In genomic region chr4:139675156-139675555, GRCh38 we compare ENCODE assay signal across 12 cellular contexts. TPM values are rescaled to one million over a fixed set of nuclear protein-coding genes. Genes with fewer than 3 reads are reported as not detected.
DNase-seq lines count a peak whose midpoint lies in the region; ATAC-seq, FAIRE-seq and TF ChIP-seq lines count a peak whose summit lies in the region.
"Had no signal": no experiment of that assay in that cellular context is flagged by ENCODE, and none has a peak within 500 bp of the region (broad histone marks: within the 10 kb centered on the region; RNA-seq: fewer than 3 reads in every experiment).

No MANE protein-coding gene starts in this region.

- no peak overlapping the region for H3K27ac Mint-ChIP-seq in activated naive CD8-positive, alpha-beta T cell treated with anti-CD3 and anti-CD28 coated beads, Interleukin-2, amount 50 U/mL, for 24 hours
- H3K27ac Mint-ChIP-seq in natural killer cell treated with Interleukin-12 subunit alpha and Interleukin-12 subunit beta and Interleukin-15 and Interleukin-18, amount 100 ng/mL, for 72 hours, result peak overlapping the region in 1 of 2 donors; percentile 5

- no peak for FAIRE-seq in HepG2 (lab: Jason Lieb, UNC)

- CTCF ChIA-PET in HepG2 (lab: Yijun Ruan, JAX; ENCODE audit: low intra/inter-chr PET ratio, low total read pairs), result no interaction called here

- peak overlapping the region in 5 of 11 experiments; percentile 20 to 61 (median 38); a peak in 8 of 22 replicates for H3K27ac ChIP-seq in BLaER1 treated with 17β-estradiol and CSF1 and Interleukin-3, amounts not matched to agents 10 nM and 100 nM
- H3K27ac ChIP-seq in HepG2 (ENCODE audit: extremely low read length, insufficient read depth, low read length) (peak overlapping the region; percentile 19), neuronal stem cell (replicated peaks; ENCODE audit: low read length) (no peak overlapping the region), esophagus muscularis mucosa (replicated peaks in 1 of 4) (no peak overlapping the region)
- H3K27ac ChIP-seq: suprapubic skin had no signal

- no peak overlapping the region for H2BK15ac ChIP-seq in neuronal stem cell (ENCODE audit: low read length)

- in situ Hi-C loops in HepG2 (cut with HindIII; ENCODE audit: extremely low pct_ligation_motif_present, low pct_unique_long_range_greater_than_20kb), result no loop called here

- no peaks in the 10 kb centered on the region for H3K27me3 ChIP-seq in BLaER1 treated with 17β-estradiol and CSF1 and Interleukin-3, amounts not matched to agents 10 nM and 100 nM
- H3K27me3 ChIP-seq in HepG2 (ENCODE audit: control insufficient read depth in 1 of 2, insufficient read depth in 2 of 2, low read length in 2 of 2), result no peaks in the 10 kb centered on the region
- no peaks in the 10 kb centered on the region for H3K27me3 ChIP-seq in neuronal stem cell (ENCODE audit: control insufficient read depth in 3 of 3, insufficient read depth in 3 of 3, low read depth in 1 of 3, low read length in 3 of 3)
- no peaks in the 10 kb centered on the region for H3K27me3 ChIP-seq in esophagus muscularis mucosa
- H3K27me3 ChIP-seq: suprapubic skin had no signal

- H2AFZ ChIP-seq in HepG2 (ENCODE audit: low read length) (no peak overlapping the region), neuronal stem cell (ENCODE audit: low read length) (no peak overlapping the region)

- intact Hi-C loops in HepG2 (cut with micrococcal nuclease; ENCODE audit: unreplicated experiment), result no loop called here
- intact Hi-C loops in esophagus muscularis mucosa (cut with DNase I), result no loop called here

- no peak overlapping the region for H4K8ac ChIP-seq in neuronal stem cell (ENCODE audit: low read depth, low read length)

- no peaks in the 10 kb centered on the region for H3K79me1 ChIP-seq in neuronal stem cell (ENCODE audit: low read depth, low read length)

- no peaks in the 10 kb centered on the region for H3K4me1 Mint-ChIP-seq in activated naive CD8-positive, alpha-beta T cell treated with anti-CD3 and anti-CD28 coated beads, Interleukin-2, amount 50 U/mL, for 24 hours
- peaks cover 0 to 9% of the 10 kb centered on the region in 2 donors for H3K4me1 Mint-ChIP-seq in natural killer cell treated with Interleukin-12 subunit alpha and Interleukin-12 subunit beta and Interleukin-15 and Interleukin-18, amount 100 ng/mL, for 72 hours (ENCODE audit: low read depth in 2 of 2)

- H3K14ac ChIP-seq in neuronal stem cell (ENCODE audit: low read length), result no peak overlapping the region

- TF ChIP-seq EP300 in HepG2 (IDR thresholded peaks at IDR 0.05; ENCODE audit: low read depth in 2 of 2, low read length in 2 of 2), result no peak
- TF ChIP-seq EP300 in HepG2 (CRISPR knock-in tag; IDR thresholded peaks at IDR 0.05; ENCODE audit: borderline replicate concordance), result no peak
- TF ChIP-seq EP300 in esophagus muscularis mucosa (IDR thresholded peaks at IDR 0.05), result no peak

- H2BK120ac ChIP-seq in neuronal stem cell (ENCODE audit: low read depth, low read length), result no peak overlapping the region

- H3K4me1 ChIP-seq in BLaER1 treated with 17β-estradiol and CSF1 and Interleukin-3, amounts not matched to agents 10 nM and 100 nM, result peaks cover 0 to 29% (median 16%) of the 10 kb centered on the region in 10 experiments; a peak in 16 of 20 replicates
- H3K4me1 ChIP-seq in HepG2 (ENCODE audit: insufficient read depth, low read length), result peaks cover 100% of the 10 kb centered on the region
- no peaks in the 10 kb centered on the region for H3K4me1 ChIP-seq in neuronal stem cell (ENCODE audit: control insufficient read depth in 2 of 2, insufficient read depth in 1 of 2, low read depth in 1 of 2, low read length in 2 of 2)
- H3K4me1 ChIP-seq in esophagus muscularis mucosa, result peaks cover 0 to 3% (median 0%) of the 10 kb centered on the region in 4 donors

- no peak overlapping the region for H4K91ac ChIP-seq in neuronal stem cell (ENCODE audit: low read depth, low read length, poor library complexity)

- H3K36me3 Mint-ChIP-seq in activated naive CD8-positive, alpha-beta T cell treated with anti-CD3 and anti-CD28 coated beads, Interleukin-2, amount 50 U/mL, for 24 hours (ENCODE audit: low read depth), result no peaks in the 10 kb centered on the region
- H3K36me3 Mint-ChIP-seq in natural killer cell treated with Interleukin-12 subunit alpha and Interleukin-12 subunit beta and Interleukin-15 and Interleukin-18, amount 100 ng/mL, for 72 hours, result peaks cover 5% of the 10 kb centered on the region

- peaks cover 100% of the 10 kb centered on the region for H3K79me2 ChIP-seq in HepG2 (ENCODE audit: insufficient read depth, low read length)

- BruUV-seq in HepG2 (replicated peaks; lab: Mats Ljungman, UMichigan), result no TSS peak

- H2BK5ac ChIP-seq in neuronal stem cell (ENCODE audit: low read length), result no peak overlapping the region

- no peak for TF ChIP-seq RAD21 in HepG2 (CRISPR knock-in tag; IDR thresholded peaks at IDR 0.05)

- TF ChIP-seq CTCF in HepG2 (CRISPR knock-in tag; IDR thresholded peaks at IDR 0.05) (no peak), esophagus muscularis mucosa (IDR thresholded peaks at IDR 0.05) (no peak)

- peaks cover 0 to 6% (median 0%) of the 10 kb centered on the region in 11 experiments; a peak in 2 of 22 replicates for H3K9me3 ChIP-seq in BLaER1 treated with 17β-estradiol and CSF1 and Interleukin-3, amounts not matched to agents 10 nM and 100 nM (replicated peaks in 1 of 11)
- no peaks in the 10 kb centered on the region for H3K9me3 ChIP-seq in HepG2 (ENCODE audit: low read length)
- peaks cover 0 to 13% of the 10 kb centered on the region in 2 donors for H3K9me3 ChIP-seq in neuronal stem cell (replicated peaks in 1 of 2; ENCODE audit: control insufficient read depth in 2 of 2, insufficient read depth in 1 of 2, low read depth in 1 of 2, low read length in 2 of 2)
- no peaks in the 10 kb centered on the region for H3K9me3 ChIP-seq in esophagus muscularis mucosa
- H3K9me3 ChIP-seq: suprapubic skin had no signal

- H3K4ac ChIP-seq in neuronal stem cell (ENCODE audit: low read length), result no peak overlapping the region

- H3K4me3 Mint-ChIP-seq in activated naive CD8-positive, alpha-beta T cell treated with anti-CD3 and anti-CD28 coated beads, Interleukin-2, amount 50 U/mL, for 24 hours, result no peak overlapping the region
- H3K4me3 Mint-ChIP-seq in natural killer cell treated with Interleukin-12 subunit alpha and Interleukin-12 subunit beta and Interleukin-15 and Interleukin-18, amount 100 ng/mL, for 72 hours, result no peak overlapping the region

- H2BK12ac ChIP-seq in neuronal stem cell (ENCODE audit: low read length), result no peak overlapping the region

- 91% methylated on average over 5 of the region's 5 CpGs for WGBS in HepG2 (ENCODE audit: low lambda C conversion rate)
- WGBS in neuronal stem cell (ENCODE audit: extremely low coverage in 2 of 2, insufficient read length in 2 of 2, insufficient replicate concordance in 1 of 2), 2 donors, result no CpG with 5 or more reads among the region's 5 CpGs
- WGBS in esophagus muscularis mucosa, result 86% methylated on average over 5 of the region's 5 CpGs

- no peak overlapping the region for H2AK5ac ChIP-seq in neuronal stem cell (ENCODE audit: low read depth, low read length)

- POLR2A ChIA-PET in HepG2 (lab: Yijun Ruan, JAX), result interaction anchor here (2.7 kb wide), 1 partner anchor 10 kb away, joined by 18 read pairs; the partner anchor contains the start of gene MGST2

- no peak overlapping the region for H3K4me3 ChIP-seq in BLaER1 treated with 17β-estradiol and CSF1 and Interleukin-3, amounts not matched to agents 10 nM and 100 nM
- H3K4me3 ChIP-seq in HepG2 (replicated peaks in 1 of 3; ENCODE audit: insufficient read depth in 1 of 3, low read depth in 2 of 3, low read length in 3 of 3) (no peak overlapping the region), neuronal stem cell (ENCODE audit: low read length in 2 of 2) (no peak overlapping the region), esophagus muscularis mucosa (no peak overlapping the region)
- H3K4me3 ChIP-seq: suprapubic skin had no signal

- no peak overlapping the region for H3K9ac ChIP-seq in BLaER1 treated with 17β-estradiol and CSF1 and Interleukin-3, amounts not matched to agents 10 nM and 100 nM
- no peak overlapping the region for H3K9ac ChIP-seq in HepG2 (ENCODE audit: insufficient read depth, low read depth, low read length)
- H3K9ac ChIP-seq in neuronal stem cell (ENCODE audit: low read depth, low read length, poor library complexity), result no peak overlapping the region

- peak overlapping the region in 9 of 11 experiments; percentile 5 to 84 (median 60); a peak in 16 of 22 replicates for H3K4me2 ChIP-seq in BLaER1 treated with 17β-estradiol and CSF1 and Interleukin-3, amounts not matched to agents 10 nM and 100 nM
- H3K4me2 ChIP-seq in HepG2 (ENCODE audit: low read depth, low read length) (peak overlapping the region; percentile 39; the same call in 1 of the 2 replicates), neuronal stem cell (ENCODE audit: insufficient read depth, low read length, poor library complexity, severe bottlenecking) (no peak overlapping the region)

- H4K20me1 ChIP-seq in BLaER1 treated with 17β-estradiol and CSF1 and Interleukin-3, amounts not matched to agents 10 nM and 100 nM, result 0 out of 22 replicates have a peak, but pooled peaks cover 0 to 4% (median 0%) of the 10 kb centered on the region in 11 experiments
- H4K20me1 ChIP-seq in HepG2 (ENCODE audit: insufficient read depth, low read length), result peaks cover 93% of the 10 kb centered on the region

- peaks cover 0 to 13% (median 4%) of the 10 kb centered on the region in 11 experiments; a peak in 5 of 22 replicates for H3K36me3 ChIP-seq in BLaER1 treated with 17β-estradiol and CSF1 and Interleukin-3, amounts not matched to agents 10 nM and 100 nM
- peaks cover 27 to 77% of the 10 kb centered on the region in 2 experiments for H3K36me3 ChIP-seq in HepG2 (replicated peaks in 1 of 2; ENCODE audit: control insufficient read depth in 1 of 2, insufficient read depth in 2 of 2, low read length in 2 of 2)
- peaks cover 0 to 24% of the 10 kb centered on the region in 2 donors for H3K36me3 ChIP-seq in neuronal stem cell (replicated peaks in 1 of 2; ENCODE audit: control insufficient read depth in 2 of 2, insufficient read depth in 2 of 2, low read length in 2 of 2)
- H3K36me3 ChIP-seq in esophagus muscularis mucosa, result peaks cover 0 to 36% (median 19%) of the 10 kb centered on the region in 4 donors

- TF ChIP-seq POLR2A in HepG2 (IDR thresholded peaks at IDR 0.05; ENCODE audit: insufficient read depth in 1 of 2, low read depth in 2 of 2, low read length in 2 of 2) (no peak), esophagus muscularis mucosa (IDR thresholded peaks at IDR 0.05; ENCODE audit: low read depth) (no peak)

- ATAC-seq in GM21723 (IDR thresholded peaks at IDR 0.05; ENCODE audit: unreplicated experiment) (peak; percentile 73), HepG2 (no peak)
- ATAC-seq in activated naive CD8-positive, alpha-beta T cell treated with anti-CD3 and anti-CD28 coated beads, Interleukin-2, amount 50 U/mL, for 24 hours, result no peak
- no peak for ATAC-seq in natural killer cell treated with Interleukin-12 subunit alpha and Interleukin-12 subunit beta and Interleukin-15 and Interleukin-18, amount 100 ng/mL, for 72 hours

- no peaks in the 10 kb centered on the region for H3K9me3 Mint-ChIP-seq in activated naive CD8-positive, alpha-beta T cell treated with anti-CD3 and anti-CD28 coated beads, Interleukin-2, amount 50 U/mL, for 24 hours
- no peaks in the 10 kb centered on the region for H3K9me3 Mint-ChIP-seq in natural killer cell treated with Interleukin-12 subunit alpha and Interleukin-12 subunit beta and Interleukin-15 and Interleukin-18, amount 100 ng/mL, for 72 hours

- DNase-seq in OCI-M1 (lab: John Stamatoyannopoulos, UW) (peak; percentile 87), HepG2 (ENCODE audit: low spot score) (no peak), neuronal stem cell (ENCODE audit: low spot score) (no peak), esophagus muscularis mucosa (ENCODE audit: extremely low spot score) (no peak)
- DNase-seq in activated naive CD8-positive, alpha-beta T cell treated with anti-CD3 and anti-CD28 coated beads, Interleukin-2, amount 50 U/mL, for 24 hours, result no peak
- DNase-seq in natural killer cell treated with Interleukin-12 subunit alpha and Interleukin-12 subunit beta and Interleukin-15 and Interleukin-18, amount 100 ng/mL, for 72 hours (ENCODE audit: low spot score), result no peak
- DNase-seq: activated T-cell treated with anti-CD3 and anti-CD28 coated beads for 4 hours, NCI-H69, T-helper 2 cell had no signal

- H3K18ac ChIP-seq in neuronal stem cell (ENCODE audit: low read length), result no peak overlapping the region

- H3K27me3 Mint-ChIP-seq in activated naive CD8-positive, alpha-beta T cell treated with anti-CD3 and anti-CD28 coated beads, Interleukin-2, amount 50 U/mL, for 24 hours, result no peaks in the 10 kb centered on the region
- H3K27me3 Mint-ChIP-seq in natural killer cell treated with Interleukin-12 subunit alpha and Interleukin-12 subunit beta and Interleukin-15 and Interleukin-18, amount 100 ng/mL, for 72 hours, result no peaks in the 10 kb centered on the region

- no peak overlapping the region for H3K23ac ChIP-seq in neuronal stem cell (ENCODE audit: low read depth, low read length, poor library complexity)

RNA-seq across cellular contexts. Expression of gene MGST2, which starts 9.5 kb away (rescaled TPM):
- total RNA-seq in HepG2 (2016; rRNA removed; fragmentation: Illumina TruSeq; extraction: Trizol), result 120 and 205 TPM in 2 replicates
- total RNA-seq in HepG2 (2016; cell fraction: cytosol; rRNA removed; fragmentation: Illumina TruSeq; extraction: Trizol; ENCODE audit: low read depth), result 66.9 and 76.7 TPM in 2 replicates
- 124 and 205 TPM in 2 replicates for total RNA-seq in HepG2 (2016; cell fraction: insoluble cytoplasmic fraction; rRNA removed; fragmentation: Illumina TruSeq; extraction: Trizol)
- 50.8 and 53.3 TPM in 2 replicates for total RNA-seq in HepG2 (2016; cell fraction: membrane; rRNA removed; fragmentation: Illumina TruSeq; extraction: Trizol)
- 168 and 186 TPM in 2 replicates for total RNA-seq in HepG2 (2016; cell fraction: nucleus; rRNA removed; fragmentation: Illumina TruSeq; extraction: Trizol)
- 312 and 416 TPM in 2 replicates for polyA plus RNA-seq in HepG2 (2011; rRNA removed)
- polyA plus RNA-seq in HepG2 (2011; cell fraction: cytosol; rRNA removed), result 312 and 476 TPM in 2 replicates
- polyA plus RNA-seq in HepG2 (2011; cell fraction: nucleus; rRNA removed), result 137 and 177 TPM in 2 replicates
- polyA plus RNA-seq in HepG2 (2012), result 293 and 426 TPM in 2 replicates
- polyA plus RNA-seq in HepG2 (2016; cell fraction: cytosol; fragmentation: Illumina TruSeq; extraction: Trizol; ENCODE audit: low read depth), result 57.8 and 59.6 TPM in 2 replicates
- 132 and 154 TPM in 2 replicates for polyA plus RNA-seq in HepG2 (2016; cell fraction: insoluble cytoplasmic fraction; fragmentation: Illumina TruSeq; extraction: Trizol; ENCODE audit: low read depth)
- 49.5 and 55.2 TPM in 2 replicates for polyA plus RNA-seq in HepG2 (2016; cell fraction: membrane; fragmentation: Illumina TruSeq; extraction: Trizol; ENCODE audit: low read depth)
- polyA plus RNA-seq in HepG2 (2016; cell fraction: nucleus; fragmentation: Illumina TruSeq; extraction: Trizol; ENCODE audit: insufficient read depth, low read depth), result 282 and 318 TPM in 2 replicates
- 18.4 and 54.7 TPM in 2 replicates for polyA minus RNA-seq in HepG2 (2011; rRNA and poly(A)+ RNA removed; ENCODE audit: low replicate concordance)
- 93.2 and 100 TPM in 2 replicates for polyA minus RNA-seq in HepG2 (2011; cell fraction: cytosol; rRNA and poly(A)+ RNA removed)
- polyA minus RNA-seq in HepG2 (2011; cell fraction: nucleus; rRNA and poly(A)+ RNA removed), result 263 and 286 TPM in 2 replicates
- polyA plus RNA-seq in neuronal stem cell (2013, experiment 1 of 2), result 19.9 TPM
- polyA plus RNA-seq in neuronal stem cell (2013, experiment 2 of 2), result 18.6 TPM
- 10 to 100 TPM; 28.7 to 39.7 (median 34.2) TPM for total RNA-seq in esophagus muscularis mucosa
- 10 to 100 TPM in 1 of 2 donors, 1 to 10 TPM in 1; 8.2 to 19.0 TPM for total RNA-seq in natural killer cell treated with Interleukin-12 subunit alpha and Interleukin-12 subunit beta and Interleukin-15 and Interleukin-18, amount 100 ng/mL, for 72 hours
